ENCODE assay signal across 5 cellular contexts in genomic region chr9:33808635-33809322, GRCh38. TPM values are rescaled to one million over a fixed set of nuclear protein-coding genes. Genes with fewer than 3 reads are reported as not detected.
"Had no signal": no experiment of that assay in that cellular context is flagged by ENCODE, and none has a peak within 500 bp of the region (broad histone marks: within the 10 kb centered on the region; RNA-seq: fewer than 3 reads in every experiment).

No MANE protein-coding gene starts in this region.

RNA-seq across cellular contexts. Expression of gene PRSS3, which starts 13.4 kb away (rescaled TPM):
- total RNA-seq: activated CD4-positive, alpha-beta memory T cell treated with anti-CD3 and anti-CD28 coated beads for 36 hours; activated CD4-positive, alpha-beta T cell treated with anti-CD3 and anti-CD28 coated beads, Interleukin-2, amount 10 ng/mL, durations not matched to agents 7 days and 5 days; activated naive CD4-positive, alpha-beta T cell treated with anti-CD3 and anti-CD28 coated beads, Interleukin-2, amount 50 U/mL, for 72 hours; ascending aorta; Right ventricle myocardium inferior had no signal
